In genomic region chr15:32502946-32503345, GRCh38 we compare ENCODE assay signal across 3 cellular contexts. TPM values are rescaled to one million over a fixed set of nuclear protein-coding genes. Genes with fewer than 3 reads are reported as not detected.
"Had no signal": no experiment of that assay in that cellular context is flagged by ENCODE, and none has a peak within 500 bp of the region (broad histone marks: within the 10 kb centered on the region; RNA-seq: fewer than 3 reads in every experiment).

No MANE protein-coding gene starts in this region.

RNA-seq across cellular contexts. Expression of gene GOLGA8O, which starts 47.5 kb away (rescaled TPM):
- total RNA-seq: body of pancreas, WTC11 had no signal
- polyA plus RNA-seq: naive thymus-derived CD8-positive, alpha-beta T cell had no signal
